In the genomic region with DNA sequence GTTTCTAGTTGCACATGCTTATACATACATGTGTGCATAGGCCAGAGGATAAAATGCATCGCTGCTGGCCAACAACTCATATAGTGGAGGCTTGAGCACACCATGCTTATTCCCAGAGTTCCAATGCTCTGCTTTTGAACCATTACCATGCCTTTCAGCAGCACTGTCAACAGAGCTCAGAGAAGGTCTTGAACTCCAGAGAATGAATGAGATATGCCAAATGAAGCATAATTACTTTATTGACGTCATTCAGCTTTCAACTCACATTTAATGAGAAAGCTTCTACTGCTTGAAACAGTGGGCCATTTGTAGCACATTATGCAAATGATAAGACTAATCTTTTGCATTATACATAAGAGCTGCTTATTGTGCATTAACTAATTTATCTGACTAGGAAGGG, we compare ENCODE assay signal across 20 cellular contexts.
"Had no signal": no experiment of that assay in that cellular context is flagged by ENCODE, and none has a peak within 500 bp of the region (broad histone marks: within the 10 kb centered on the region; RNA-seq: fewer than 3 reads in every experiment).

No MANE protein-coding gene starts in this region.

- H3K36me3 ChIP-seq: ascending aorta, colonic mucosa, gastrocnemius medialis, heart right ventricle, left ventricle myocardium inferior, neutrophil, spleen, tibial nerve had no signal

- H3K4me1 ChIP-seq: ascending aorta, colonic mucosa, gastrocnemius medialis had no signal

- H3K4me3 Mint-ChIP-seq: activated CD4-positive, alpha-beta T cell treated with anti-CD3 and anti-CD28 coated beads for 36 hours; activated CD8-positive, alpha-beta T cell treated with anti-CD3 and anti-CD28 coated beads for 36 hours; activated naive CD8-positive, alpha-beta T cell treated with anti-CD3 and anti-CD28 coated beads, Interleukin-2, amount 50 U/mL, for 24 hours; activated T-cell treated with anti-CD3 and anti-CD28 coated beads, Interleukin-2, amount 50 U/mL, for 72 hours; stimulated activated memory B cell treated with anti-CD40 and anti-IgM and Interleukin-4, amounts not matched to agents 10 μg/mL and 1 μg/mL and 100 μg/mL, for 72 hours had no signal

- DNase-seq: activated CD4-positive, alpha-beta T cell treated with anti-CD3 and anti-CD28 coated beads for 36 hours; activated CD8-positive, alpha-beta memory T cell treated with anti-CD3 and anti-CD28 coated beads, Interleukin-2, amount 50 U/mL, for 4 hours; activated CD8-positive, alpha-beta T cell treated with anti-CD3 and anti-CD28 coated beads for 36 hours; activated naive CD4-positive, alpha-beta T cell; activated naive CD8-positive, alpha-beta T cell treated with anti-CD3 and anti-CD28 coated beads, Interleukin-2, amount 50 U/mL, for 24 hours; activated T-cell treated with anti-CD3 and anti-CD28 coated beads, Interleukin-2, amount 50 U/mL, for 72 hours; colonic mucosa; gastrocnemius medialis; heart right ventricle; left ventricle myocardium inferior; posterior cingulate gyrus; spleen; stimulated activated CD4-positive, alpha-beta T cell treated with anti-CD3 and anti-CD28 coated beads, Interleukin-1b, Interleukin-23, amount 100 ng/mL, for 48 hours had no signal

- H3K27me3 Mint-ChIP-seq: activated CD4-positive, alpha-beta T cell treated with anti-CD3 and anti-CD28 coated beads for 36 hours; activated CD8-positive, alpha-beta T cell treated with anti-CD3 and anti-CD28 coated beads for 36 hours; activated naive CD8-positive, alpha-beta T cell treated with anti-CD3 and anti-CD28 coated beads, Interleukin-2, amount 50 U/mL, for 24 hours; stimulated activated memory B cell treated with anti-CD40 and anti-IgM and Interleukin-4, amounts not matched to agents 10 μg/mL and 1 μg/mL and 100 μg/mL, for 72 hours had no signal

- H3K4me3 ChIP-seq: ascending aorta, colonic mucosa, gastrocnemius medialis, heart right ventricle, left ventricle myocardium inferior, spleen, tibial nerve had no signal

- ATAC-seq: activated CD4-positive, alpha-beta T cell treated with anti-CD3 and anti-CD28 coated beads for 36 hours; activated CD8-positive, alpha-beta T cell treated with anti-CD3 and anti-CD28 coated beads for 36 hours; activated naive CD8-positive, alpha-beta T cell treated with anti-CD3 and anti-CD28 coated beads, Interleukin-2, amount 50 U/mL, for 24 hours; activated T-cell treated with anti-CD3 and anti-CD28 coated beads, Interleukin-2, amount 50 U/mL, for 72 hours; gastrocnemius medialis; heart right ventricle; sciatic nerve; stimulated activated memory B cell treated with anti-CD40 and anti-IgM and Interleukin-4, amounts not matched to agents 10 μg/mL and 1 μg/mL and 100 μg/mL, for 72 hours had no signal

- H3K9me3 Mint-ChIP-seq: stimulated activated memory B cell treated with anti-CD40 and anti-IgM and Interleukin-4, amounts not matched to agents 10 μg/mL and 1 μg/mL and 100 μg/mL, for 72 hours had no signal

- H3K27ac Mint-ChIP-seq: activated CD4-positive, alpha-beta T cell treated with anti-CD3 and anti-CD28 coated beads for 36 hours; activated CD8-positive, alpha-beta T cell treated with anti-CD3 and anti-CD28 coated beads for 36 hours; activated naive CD8-positive, alpha-beta T cell treated with anti-CD3 and anti-CD28 coated beads, Interleukin-2, amount 50 U/mL, for 24 hours; activated T-cell treated with anti-CD3 and anti-CD28 coated beads, Interleukin-2, amount 50 U/mL, for 72 hours; stimulated activated memory B cell treated with anti-CD40 and anti-IgM and Interleukin-4, amounts not matched to agents 10 μg/mL and 1 μg/mL and 100 μg/mL, for 72 hours had no signal

- H3K9me3 ChIP-seq: ascending aorta, colonic mucosa, gastrocnemius medialis, neutrophil, tibial nerve had no signal

- H3K27me3 ChIP-seq: ascending aorta, colonic mucosa, gastrocnemius medialis, heart right ventricle, neutrophil, spleen, tibial nerve had no signal

- H3K4me1 Mint-ChIP-seq: activated CD4-positive, alpha-beta T cell treated with anti-CD3 and anti-CD28 coated beads for 36 hours; activated naive CD8-positive, alpha-beta T cell treated with anti-CD3 and anti-CD28 coated beads, Interleukin-2, amount 50 U/mL, for 24 hours; stimulated activated memory B cell treated with anti-CD40 and anti-IgM and Interleukin-4, amounts not matched to agents 10 μg/mL and 1 μg/mL and 100 μg/mL, for 72 hours had no signal

- H3K27ac ChIP-seq: ascending aorta, colonic mucosa, epithelial cell of prostate, gastrocnemius medialis, heart right ventricle, left ventricle myocardium inferior, neutrophil, spleen, tibial nerve, VCaP had no signal

- H3K36me3 Mint-ChIP-seq: stimulated activated memory B cell treated with anti-CD40 and anti-IgM and Interleukin-4, amounts not matched to agents 10 μg/mL and 1 μg/mL and 100 μg/mL, for 72 hours had no signal
